In genomic region chr9:128920381-128921058, GRCh38 we compare ENCODE assay signal across 8 cellular contexts. TPM values are rescaled to one million over a fixed set of nuclear protein-coding genes. Genes with fewer than 3 reads are reported as not detected.
DNase-seq lines count a peak whose midpoint lies in the region; ATAC-seq, FAIRE-seq and TF ChIP-seq lines count a peak whose summit lies in the region.

TSS of gene PHYHD1 (plus strand) at chr9:128920982. CDS start at chr9:128922324, 1,342 bp downstream.

- POLR2A ChIA-PET in Caco-2 (lab: Charles Lee): interaction anchor here (0.6 kb wide), 1 partner anchor 231 kb away, joined by 3 read pairs; no protein-coding TSS in a partner anchor
- POLR2A ChIA-PET in naive thymus-derived CD4-positive, alpha-beta T cell (lab: Charles Lee): interaction anchor here (1.0 to 3.1 kb wide), 4 partner anchors 12 to 59 kb away, joined by 3 to 14 read pairs (median 3); no protein-coding TSS in a partner anchor

- H3K27ac Mint-ChIP-seq in Caco-2 (ENCODE audit: unreplicated experiment): no peak within 1 kb of the TSS
- H3K27ac Mint-ChIP-seq in naive thymus-derived CD4-positive, alpha-beta T cell: peak within 1 kb of the TSS in 8 of 9 donors; percentile 4 to 83 (median 66)

- H3K79me2 ChIP-seq in OCI-LY3 (ENCODE audit: low read length): peaks cover 7% of the 10 kb centered on the region; the same call in 1 of the 2 replicates

- H3K27ac ChIP-seq in OCI-LY3 (ENCODE audit: low read length) (peak within 1 kb of the TSS; percentile 87), esophagus squamous epithelium (peak within 1 kb of the TSS; percentile 83 to 93 (median 92))
- H3K27ac ChIP-seq in naive thymus-derived CD4-positive, alpha-beta T cell (ENCODE audit: low read depth, low read length): no peak within 1 kb of the TSS

- H3K36me3 Mint-ChIP-seq in Caco-2 (ENCODE audit: insufficient read depth, unreplicated experiment): peaks cover 25% of the 10 kb centered on the region
- H3K36me3 Mint-ChIP-seq in naive thymus-derived CD4-positive, alpha-beta T cell: peaks cover 0 to 20% (median 9%) of the 10 kb centered on the region in 5 donors

- no peak for TF ChIP-seq POLR2A in esophagus squamous epithelium (IDR thresholded peaks at IDR 0.05)

- intact Hi-C loops in Caco-2 (cut with micrococcal nuclease; ENCODE audit: unreplicated experiment) (no loop called here), esophagus squamous epithelium (cut with DNase I) (no loop called here)
- intact Hi-C loops in naive thymus-derived CD4-positive, alpha-beta T cell (cut with micrococcal nuclease): no loop called here

- DNase-seq in Caco-2 (no peak), esophagus squamous epithelium (lab: John Stamatoyannopoulos, UW) (no peak), glomerular visceral epithelial cell (ENCODE audit: extremely low spot score) (no peak), HTR-8/SVneo (ENCODE audit: insufficient read length, low spot score) (no peak)
- no peak for DNase-seq in naive thymus-derived CD4-positive, alpha-beta T cell

- TF ChIP-seq CTCF in Caco-2 (IDR thresholded peaks at IDR 0.05; ENCODE audit: insufficient read depth in 1 of 2, low read depth in 1 of 2, low read length in 1 of 2, severe bottlenecking in 1 of 2, unreplicated experiment in 1 of 2) (no peak), OCI-LY3 (IDR thresholded peaks at IDR 0.05; ENCODE audit: low read depth, low read length) (no peak), esophagus squamous epithelium (IDR thresholded peaks at IDR 0.05) (no peak)

- no peaks in the 10 kb centered on the region for H3K9me3 Mint-ChIP-seq in Caco-2 (ENCODE audit: unreplicated experiment)
- H3K9me3 Mint-ChIP-seq in naive thymus-derived CD4-positive, alpha-beta T cell: peaks cover 0 to 2% (median 0%) of the 10 kb centered on the region in 11 donors

- H4K20me1 ChIP-seq in OCI-LY3 (ENCODE audit: insufficient read depth, low read length): no peaks in the 10 kb centered on the region

- peak within 1 kb of the TSS; percentile 98 for H3K4me2 ChIP-seq in OCI-LY3 (ENCODE audit: low read length)

- H3K9me3 ChIP-seq in Caco-2 (no peaks in the 10 kb centered on the region), OCI-LY3 (ENCODE audit: insufficient read depth, low read length) (no peaks in the 10 kb centered on the region), esophagus squamous epithelium (no peaks in the 10 kb centered on the region)
- no peaks in the 10 kb centered on the region for H3K9me3 ChIP-seq in naive thymus-derived CD4-positive, alpha-beta T cell (ENCODE audit: control insufficient read depth in 2 of 3, low read length in 3 of 3)

- FAIRE-seq in HTR-8/SVneo (lab: Jason Lieb, UNC): no peak

- H3K4me3 Mint-ChIP-seq in Caco-2 (ENCODE audit: unreplicated experiment): peak within 1 kb of the TSS; percentile 57
- peak within 1 kb of the TSS in 8 of 10 donors; percentile 32 to 77 (median 58) for H3K4me3 Mint-ChIP-seq in naive thymus-derived CD4-positive, alpha-beta T cell

- H3K4me3 ChIP-seq in Caco-2 (ENCODE audit: low read depth, low read length) (no peak within 1 kb of the TSS), OCI-LY3 (ENCODE audit: low read length) (peak within 1 kb of the TSS; percentile 83), esophagus squamous epithelium (peak within 1 kb of the TSS; percentile 30 to 73 (median 57))
- no peak within 1 kb of the TSS for H3K4me3 ChIP-seq in naive thymus-derived CD4-positive, alpha-beta T cell (ENCODE audit: low read length)

- H3K27me3 Mint-ChIP-seq in Caco-2 (ENCODE audit: insufficient read depth, unreplicated experiment): no peaks in the 10 kb centered on the region
- no peaks in the 10 kb centered on the region for H3K27me3 Mint-ChIP-seq in naive thymus-derived CD4-positive, alpha-beta T cell

- 28 to 53% methylated on average over 6 to 7 of the region's 13 CpGs for WGBS in esophagus squamous epithelium, 2 donors

- no TSS peak for BruUV-seq in Caco-2 (replicated peaks; lab: Mats Ljungman, UMichigan)

- peak within 1 kb of the TSS; percentile 100 for H3K9ac ChIP-seq in OCI-LY3 (ENCODE audit: low read length)

- no peak for ATAC-seq in naive thymus-derived CD4-positive, alpha-beta T cell
- no peak for ATAC-seq in GM19397 (IDR thresholded peaks at IDR 0.05; ENCODE audit: unreplicated experiment)
- no peak for ATAC-seq in HG03460 (IDR thresholded peaks at IDR 0.05; ENCODE audit: unreplicated experiment)

- peaks cover 6% of the 10 kb centered on the region for H3K4me1 Mint-ChIP-seq in Caco-2 (ENCODE audit: low read depth, unreplicated experiment)
- H3K4me1 Mint-ChIP-seq in naive thymus-derived CD4-positive, alpha-beta T cell: peaks cover 5 to 21% (median 9%) of the 10 kb centered on the region in 7 donors

- CTCF ChIA-PET in Caco-2 (lab: Charles Lee): interaction anchor here (0.6 kb wide), 1 partner anchor 272 kb away, joined by 3 read pairs; no protein-coding TSS in a partner anchor
- CTCF ChIA-PET in naive thymus-derived CD4-positive, alpha-beta T cell (lab: Charles Lee): no interaction called here

- H3K4me1 ChIP-seq in Caco-2 (no peaks in the 10 kb centered on the region), OCI-LY3 (ENCODE audit: low read length) (peaks cover 16% of the 10 kb centered on the region), esophagus squamous epithelium (peaks cover 61 to 81% (median 63%) of the 10 kb centered on the region in 3 donors)
- peaks cover 0 to 6% of the 10 kb centered on the region in 2 donors for H3K4me1 ChIP-seq in naive thymus-derived CD4-positive, alpha-beta T cell (ENCODE audit: control insufficient read depth in 2 of 2, insufficient read depth in 2 of 2, low read length in 2 of 2)

- H3K36me3 ChIP-seq in Caco-2 (ENCODE audit: control insufficient read depth, insufficient read depth, low read length): no peaks in the 10 kb centered on the region; the same call in 1 of the 2 replicates
- no peaks in the 10 kb centered on the region for H3K36me3 ChIP-seq in OCI-LY3 (replicated peaks; ENCODE audit: low read depth, low read length)
- peaks cover 4 to 39% (median 7%) of the 10 kb centered on the region in 3 donors for H3K36me3 ChIP-seq in esophagus squamous epithelium
- H3K36me3 ChIP-seq in naive thymus-derived CD4-positive, alpha-beta T cell (ENCODE audit: control insufficient read depth in 2 of 3, insufficient read depth in 3 of 3, low read length in 3 of 3): peaks cover 0 to 30% (median 11%) of the 10 kb centered on the region in 3 experiments

- H2AFZ ChIP-seq in OCI-LY3 (ENCODE audit: low read depth, low read length): peak within 1 kb of the TSS; percentile 54; the same call in 1 of the 2 replicates

- H3K27me3 ChIP-seq in Caco-2 (replicated peaks; ENCODE audit: control insufficient read depth, insufficient read depth, low read length): no peaks in the 10 kb centered on the region
- no peaks in the 10 kb centered on the region for H3K27me3 ChIP-seq in OCI-LY3 (ENCODE audit: low read depth, low read length)
- no peaks in the 10 kb centered on the region for H3K27me3 ChIP-seq in esophagus squamous epithelium
- no peaks in the 10 kb centered on the region for H3K27me3 ChIP-seq in naive thymus-derived CD4-positive, alpha-beta T cell (ENCODE audit: control insufficient read depth in 2 of 2, insufficient read depth in 2 of 2, low read length in 2 of 2)

RNA-seq across cellular contexts. Expression of gene PHYHD1, which starts in this region (rescaled TPM):
- 0.59 and 0.63 TPM in 2 replicates for total RNA-seq in Caco-2 (2022)
- 10 to 100 TPM in 3 of 4 donors, 1 to 10 TPM in 1; 3.7 to 34.0 (median 23.0) TPM for total RNA-seq in esophagus squamous epithelium
- 1 to 10 TPM; 1.1 to 3.2 (median 3.1) TPM for total RNA-seq in naive thymus-derived CD4-positive, alpha-beta T cell
- 1 to 10 TPM; 3.0 to 5.1 TPM for polyA plus RNA-seq in naive thymus-derived CD4-positive, alpha-beta T cell

Comparison
In these comparisons a context has a peak if more than half of its experiments do, and no peak if none do; other contexts are left out.
1. H3K4me3 ChIP-seq: peak in OCI-LY3 (single experiment) and esophagus squamous epithelium (4 of 4); none in Caco-2 (single experiment) and naive thymus-derived CD4-positive, alpha-beta T cell (single experiment).